In genomic region chr11:91880660-91881059, GRCh38 we compare ENCODE assay signal across 8 cellular contexts.
"Had no signal": no experiment of that assay in that cellular context is flagged by ENCODE, and none has a peak within 500 bp of the region (broad histone marks: within the 10 kb centered on the region; RNA-seq: fewer than 3 reads in every experiment).

No MANE protein-coding gene starts in this region.

- ATAC-seq: GM12878 had no signal

- DNase-seq: GDM1, GF-D8 had no signal

- H3K4me3 ChIP-seq: GM12878 had no signal

- FAIRE-seq: G401.6, GM12878, GM12891, GM12892, GM18507, GM19239 had no signal
